17 cellular contexts compared by ENCODE assay signal in genomic region chr2:60837123-60837522, GRCh38. TPM values are rescaled to one million over a fixed set of nuclear protein-coding genes. Genes with fewer than 3 reads are reported as not detected.
DNase-seq lines count a peak whose midpoint lies in the region; ATAC-seq and TF ChIP-seq lines count a peak whose summit lies in the region.
"Had no signal": no experiment of that assay in that cellular context is flagged by ENCODE, and none has a peak within 500 bp of the region (broad histone marks: within the 10 kb centered on the region; RNA-seq: fewer than 3 reads in every experiment).

No MANE protein-coding gene starts in this region.

- H3K9me3 ChIP-seq in sigmoid colon, result no peaks in the 10 kb centered on the region
- no peaks in the 10 kb centered on the region for H3K9me3 ChIP-seq in A673 (ENCODE audit: low read depth, low read length, poor library complexity, severe bottlenecking)
- H3K9me3 ChIP-seq: lower lobe of right lung, pancreas, thoracic aorta had no signal

- no peaks in the 10 kb centered on the region for H3K4me1 ChIP-seq in sigmoid colon
- H3K4me1 ChIP-seq in A673 (ENCODE audit: insufficient read depth, low read length, poor library complexity, severe bottlenecking), result no peaks in the 10 kb centered on the region
- H3K4me1 ChIP-seq: lower lobe of right lung, pancreas had no signal

- 63 to 76% methylated on average over 1 of the region's 1 CpG for WGBS in sigmoid colon, 2 donors

- no peak for TF ChIP-seq EP300 in sigmoid colon (IDR thresholded peaks at IDR 0.05)

- CTCF ChIA-PET in A673 (lab: Charles Lee), result no interaction called here

- no TSS peak for BruUV-seq in A673 (replicated peaks; lab: Mats Ljungman, UMichigan)

- ATAC-seq in GM18517 (IDR thresholded peaks at IDR 0.05; ENCODE audit: unreplicated experiment) (peak; percentile 42), GM21526 (IDR thresholded peaks at IDR 0.05; ENCODE audit: low FRiP score, unreplicated experiment) (peak; percentile 29), HG03432 (IDR thresholded peaks at IDR 0.05; ENCODE audit: unreplicated experiment) (peak; percentile 24), HG02678 (IDR thresholded peaks at IDR 0.05; ENCODE audit: unreplicated experiment) (no peak), HG03139 (IDR thresholded peaks at IDR 0.05; ENCODE audit: unreplicated experiment) (no peak)
- ATAC-seq: activated T-cell treated with anti-CD3 and anti-CD28 coated beads, Interleukin-2, amount 50 U/mL, for 72 hours; lower lobe of right lung; pancreas had no signal

- no peak for TF ChIP-seq CTCF in sigmoid colon (IDR thresholded peaks at IDR 0.05)
- TF ChIP-seq CTCF in A673 (conservative IDR thresholded peaks at IDR 0.05; ENCODE audit: low read depth, low read length), result no peak

- intact Hi-C loops in sigmoid colon (cut with DNase I), result no loop called here
- intact Hi-C loops in A673 (cut with micrococcal nuclease; ENCODE audit: unreplicated experiment), result no loop called here

- POLR2A ChIA-PET in A673 (lab: Charles Lee; ENCODE audit: low non-redundant PET), result no interaction called here

- H3K36me3 ChIP-seq in sigmoid colon, result no peaks in the 10 kb centered on the region
- H3K36me3 ChIP-seq in A673 (ENCODE audit: insufficient read depth, low read length, poor library complexity, severe bottlenecking), result no peaks in the 10 kb centered on the region
- H3K36me3 ChIP-seq: lower lobe of right lung, pancreas, thoracic aorta had no signal

- H3K27me3 ChIP-seq in sigmoid colon (no peaks in the 10 kb centered on the region), A673 (replicated peaks; ENCODE audit: insufficient read depth, low read depth, low read length, poor library complexity) (no peaks in the 10 kb centered on the region)
- H3K27me3 ChIP-seq: pancreas had no signal

- H3K27ac ChIP-seq in sigmoid colon, result no peak overlapping the region
- no peak overlapping the region for H3K27ac ChIP-seq in A673 (ENCODE audit: low read depth, low read length, poor library complexity, severe bottlenecking)
- H3K27ac ChIP-seq: lower lobe of right lung, pancreas, thoracic aorta had no signal

- TF ChIP-seq POLR2A in sigmoid colon (IDR thresholded peaks at IDR 0.05), result no peak

- H3K4me3 ChIP-seq in sigmoid colon, result no peak overlapping the region
- no peak overlapping the region for H3K4me3 ChIP-seq in A673 (ENCODE audit: low read depth, low read length, poor library complexity, severe bottlenecking)
- H3K4me3 ChIP-seq: lower lobe of right lung, pancreas, thoracic aorta had no signal

- peak; percentile 3 for DNase-seq in sigmoid colon
- no peak for DNase-seq in A673 (ENCODE audit: low spot score)
- DNase-seq: activated CD4-positive, alpha-beta memory T cell treated with anti-CD3 and anti-CD28 coated beads, Interleukin-2, amount 10 ng/mL, durations not matched to agents 7 days and 5 days; activated naive CD8-positive, alpha-beta T cell treated with anti-CD3 and anti-CD28 coated beads, Interleukin-2, amount 10 ng/mL, durations not matched to agents 7 days and 5 days; activated T-cell treated with anti-CD3 and anti-CD28 coated beads, Interleukin-2, amount 50 U/mL, for 72 hours; DMS 273 treated with DMSO at 0.1 percent for 48 hours; lower lobe of right lung; NCI-H69; pancreas; stimulated activated CD4-positive, alpha-beta T cell treated with anti-CD3 and anti-CD28 coated beads, Interleukin-4, amount 100 ng/mL, for 4 hours; SW 1271 had no signal

RNA-seq across cellular contexts. Expression of gene REL, which starts 44.3 kb away (rescaled TPM):
- total RNA-seq in sigmoid colon (10 to 100 TPM; 11.0 to 14.7 (median 12.5) TPM), A673 (2021) (11.5 and 13.3 TPM in 2 replicates)
- 10 to 100 TPM in 1 of 3 donors, 1 to 10 TPM in 2; 1.2 to 10.2 (median 2.3) TPM for polyA plus RNA-seq in sigmoid colon

Comparison
In these comparisons a context has a peak if more than half of its experiments do, and no peak if none do; other contexts are left out.
1. ATAC-seq: peak in GM18517 (single experiment), GM21526 (single experiment) and HG03432 (single experiment); none in HG02678 (single experiment) and HG03139 (single experiment).